ENCODE assay signal across 8 cellular contexts in genomic region chrX:41559662-41560061, GRCh38.
DNase-seq lines count a peak whose midpoint lies in the region; ATAC-seq and TF ChIP-seq lines count a peak whose summit lies in the region.

No MANE protein-coding gene starts in this region.

- H3K79me2 ChIP-seq in fibroblast of lung (ENCODE audit: control insufficient read depth, insufficient read depth, low read length): no peaks in the 10 kb centered on the region

- TF ChIP-seq CTCF in fibroblast of lung (conservative IDR thresholded peaks at IDR 0.05 in 1 of 2, IDR thresholded peaks at IDR 0.05 in 1 of 2; ENCODE audit: low read depth in 1 of 2, low read length in 2 of 2) (no peak), sigmoid colon (IDR thresholded peaks at IDR 0.05) (no peak)

- H3K4me3 ChIP-seq in fibroblast of lung (replicated peaks in 1 of 4; ENCODE audit: control extremely low read depth in 1 of 4, insufficient read depth in 1 of 4, low read depth in 3 of 4, low read length in 4 of 4): peak overlapping the region in 1 of 4 experiments; percentile 4
- H3K4me3 ChIP-seq in sigmoid colon: no peak overlapping the region

- no peaks in the 10 kb centered on the region for H3K36me3 ChIP-seq in fibroblast of lung (ENCODE audit: control insufficient read depth, insufficient read depth, low read length)
- H3K36me3 ChIP-seq in sigmoid colon: no peaks in the 10 kb centered on the region

- 48 to 75% methylated on average over 5 of the region's 5 CpGs for WGBS in sigmoid colon, 2 donors

- no peak overlapping the region for H2AFZ ChIP-seq in fibroblast of lung (ENCODE audit: low read length)

- peak overlapping the region; percentile 16 for H3K9ac ChIP-seq in fibroblast of lung (ENCODE audit: insufficient read depth, low read length)

- TF ChIP-seq POLR2A in sigmoid colon (IDR thresholded peaks at IDR 0.05): no peak

- H3K27me3 ChIP-seq in fibroblast of lung (ENCODE audit: control insufficient read depth, insufficient read depth, low read length) (no peaks in the 10 kb centered on the region), sigmoid colon (no peaks in the 10 kb centered on the region)

- no peak overlapping the region for H3K4me2 ChIP-seq in fibroblast of lung (ENCODE audit: extremely low read depth, insufficient read depth, low read length)

- DNase-seq in GF-D8 (lab: John Stamatoyannopoulos, UW) (peak; percentile 12), T-helper 22 cell (ENCODE audit: low read depth) (peak; percentile 10), fibroblast of lung (ENCODE audit: low read depth in 2 of 2) (peak; percentile 76 to 91), sigmoid colon (no peak), islet precursor cell (no peak), NCI-H345 treated with DMSO at 0.1 percent for 48 hours (lab: John Stamatoyannopoulos, UW; ENCODE audit: unreplicated experiment) (no peak)

- no peak for TF ChIP-seq EP300 in sigmoid colon (IDR thresholded peaks at IDR 0.05)

- H3K4me1 ChIP-seq in fibroblast of lung (ENCODE audit: control insufficient read depth, extremely low read depth, insufficient read depth, low read length): peaks cover 4% of the 10 kb centered on the region
- peaks cover 0 to 8% (median 3%) of the 10 kb centered on the region in 4 donors for H3K4me1 ChIP-seq in sigmoid colon

- H3K9me3 ChIP-seq in fibroblast of lung (ENCODE audit: control insufficient read depth, insufficient read depth, low read depth, low read length) (no peaks in the 10 kb centered on the region), sigmoid colon (no peaks in the 10 kb centered on the region)

- H3K27ac ChIP-seq in fibroblast of lung (ENCODE audit: insufficient read depth, low read length) (peak overlapping the region; percentile 68), sigmoid colon (peak overlapping the region; percentile 2 to 49 (median 24))

- intact Hi-C loops in sigmoid colon (cut with DNase I): no loop called here

- ATAC-seq in HG02588 (IDR thresholded peaks at IDR 0.05; ENCODE audit: unreplicated experiment) (no peak), GM18909 (IDR thresholded peaks at IDR 0.05; ENCODE audit: poor library complexity, unreplicated experiment) (no peak)

- H4K20me1 ChIP-seq in fibroblast of lung (ENCODE audit: control insufficient read depth, extremely low read depth, insufficient read depth, low read length): no peaks in the 10 kb centered on the region

Comparison
In these comparisons a context has a peak if more than half of its experiments do, and no peak if none do; other contexts are left out.
1. DNase-seq: peak in GF-D8 (single experiment), T-helper 22 cell (single experiment) and fibroblast of lung (2 of 2); none in sigmoid colon (single experiment), islet precursor cell (single experiment) and NCI-H345 treated with DMSO at 0.1 percent for 48 hours (single experiment).